6 cellular contexts compared by ENCODE assay signal in genomic region chr3:82800248-82800647, GRCh38.
"Had no signal": no experiment of that assay in that cellular context is flagged by ENCODE, and none has a peak within 500 bp of the region (broad histone marks: within the 10 kb centered on the region; RNA-seq: fewer than 3 reads in every experiment).

No MANE protein-coding gene starts in this region.

- DNase-seq: GM23248, GOT3, H9, HCEC 1CT, KBM-7 had no signal

- H3K4me2 ChIP-seq: KMS-11 had no signal

- H3K4me3 ChIP-seq: GM23248 had no signal

- H3K9ac ChIP-seq: GM23248, KMS-11 had no signal

- H3K27ac ChIP-seq: GM23248, KMS-11 had no signal

- H2AFZ ChIP-seq: GM23248 had no signal
